ENCODE assay signal across 15 cellular contexts in genomic region chr4:114364857-114365256, GRCh38.
DNase-seq lines count a peak whose midpoint lies in the region; ATAC-seq and TF ChIP-seq lines count a peak whose summit lies in the region.
"Had no signal": no experiment of that assay in that cellular context is flagged by ENCODE, and none has a peak within 500 bp of the region (broad histone marks: within the 10 kb centered on the region; RNA-seq: fewer than 3 reads in every experiment).

No MANE protein-coding gene starts in this region.

- H3K18ac ChIP-seq in trophoblast cell (ENCODE audit: low read length) = no peak overlapping the region

- H3K27ac ChIP-seq in foreskin keratinocyte (no peak overlapping the region), trophoblast cell (ENCODE audit: low read depth, low read length) (peak overlapping the region; percentile 53), A673 (ENCODE audit: low read depth, low read length, poor library complexity, severe bottlenecking) (no peak overlapping the region)
- H3K27ac ChIP-seq: gastrocnemius medialis, PC-9 had no signal

- no peak overlapping the region for H3K9ac ChIP-seq in trophoblast cell (ENCODE audit: low read length)

- no CpG with 5 or more reads among the region's 1 CpG for WGBS in trophoblast cell (ENCODE audit: extremely low coverage, insufficient coverage, insufficient read length)

- H3K79me2 ChIP-seq in trophoblast cell (ENCODE audit: control insufficient read depth, insufficient read depth, low read length, poor library complexity) = no peaks in the 10 kb centered on the region

- CTCF ChIA-PET in A673 (lab: Charles Lee) = no interaction called here

- DNase-seq in ELR (ENCODE audit: low read depth) (peak; percentile 73), foreskin keratinocyte (peak in 1 of 2 donors; percentile 52), trophoblast cell (peak in 1 of 2 donors; percentile 63), A673 (ENCODE audit: low spot score) (no peak), GM19240 (ENCODE audit: insufficient read length, low spot score) (no peak)
- DNase-seq: activated T-cell treated with anti-CD3 and anti-CD28 coated beads, Interleukin-2, amount 50 U/mL, for 24 hours; caudate nucleus; gastrocnemius medialis; KBM-7; NCI-H2081 treated with DMSO at 0.1 percent for 48 hours had no signal

- no peak overlapping the region for H3K4ac ChIP-seq in trophoblast cell (ENCODE audit: low read depth, low read length)

- intact Hi-C loops in A673 (cut with micrococcal nuclease; ENCODE audit: unreplicated experiment) = no loop called here

- H3K14ac ChIP-seq in trophoblast cell (ENCODE audit: low read length) = no peak overlapping the region

- no peak overlapping the region for H2BK5ac ChIP-seq in trophoblast cell (ENCODE audit: low read depth, low read length, poor library complexity)

- BruUV-seq in A673 (replicated peaks; lab: Mats Ljungman, UMichigan) = no TSS peak

- no peak overlapping the region for H4K12ac ChIP-seq in trophoblast cell (ENCODE audit: low read depth, low read length)

- H3K4me2 ChIP-seq in trophoblast cell (ENCODE audit: low read length) = no peak overlapping the region
- H3K4me2 ChIP-seq: PC-9 had no signal

- ATAC-seq in SK-N-SH treated with all-trans-retinoic acid at 6 μM for 48 hours = peak; percentile 94
- peak; percentile 23 for ATAC-seq in foreskin keratinocyte
- no peak for ATAC-seq in HG03159 (IDR thresholded peaks at IDR 0.05; ENCODE audit: unreplicated experiment)
- ATAC-seq in GM18498 (IDR thresholded peaks at IDR 0.05; ENCODE audit: unreplicated experiment) = no peak
- ATAC-seq: gastrocnemius medialis; stimulated activated effector memory CD8-positive, alpha-beta T cell treated with anti-CD3 and anti-CD28 coated beads, Interleukin-12 subunit alpha, Interleukin-12 subunit beta, amount 100 ng/mL, for 72 hours had no signal

- no peak overlapping the region for H3K23ac ChIP-seq in trophoblast cell (ENCODE audit: low read length)

- H4K8ac ChIP-seq in trophoblast cell (ENCODE audit: low read depth, low read length) = no peak overlapping the region

- POLR2A ChIA-PET in A673 (lab: Charles Lee; ENCODE audit: low non-redundant PET) = no interaction called here

- no peak overlapping the region for H2AFZ ChIP-seq in trophoblast cell (ENCODE audit: insufficient read depth, low read length, poor library complexity)
- H2AFZ ChIP-seq: PC-9 had no signal

- H4K91ac ChIP-seq in trophoblast cell (ENCODE audit: low read depth, low read length) = no peak overlapping the region

- no peak overlapping the region for H2AK5ac ChIP-seq in trophoblast cell (ENCODE audit: low read length)

- peaks cover 5% of the 10 kb centered on the region for H3K4me1 ChIP-seq in foreskin keratinocyte
- H3K4me1 ChIP-seq in trophoblast cell (ENCODE audit: control insufficient read depth in 1 of 2, insufficient read depth in 2 of 2, low read length in 2 of 2) = no peaks in the 10 kb centered on the region
- H3K4me1 ChIP-seq in A673 (ENCODE audit: insufficient read depth, low read length, poor library complexity, severe bottlenecking) = no peaks in the 10 kb centered on the region
- H3K4me1 ChIP-seq: gastrocnemius medialis had no signal

- H2BK12ac ChIP-seq in trophoblast cell (ENCODE audit: low read length) = no peak overlapping the region

- no peaks in the 10 kb centered on the region for H3K27me3 ChIP-seq in foreskin keratinocyte
- no peaks in the 10 kb centered on the region for H3K27me3 ChIP-seq in trophoblast cell (ENCODE audit: insufficient read depth, low read length)
- no peaks in the 10 kb centered on the region for H3K27me3 ChIP-seq in A673 (replicated peaks; ENCODE audit: insufficient read depth, low read depth, low read length, poor library complexity)
- H3K27me3 ChIP-seq: gastrocnemius medialis had no signal

- H3K9me3 ChIP-seq in trophoblast cell (ENCODE audit: insufficient read depth, low read depth, low read length) (no peaks in the 10 kb centered on the region), A673 (ENCODE audit: low read depth, low read length, poor library complexity, severe bottlenecking) (no peaks in the 10 kb centered on the region)
- H3K9me3 ChIP-seq: gastrocnemius medialis had no signal

- H3K79me1 ChIP-seq in trophoblast cell (ENCODE audit: low read length) = no peaks in the 10 kb centered on the region

- H3K4me3 ChIP-seq in trophoblast cell (ENCODE audit: low read depth, low read length) = no peak overlapping the region
- H3K4me3 ChIP-seq in A673 (ENCODE audit: low read depth, low read length, poor library complexity, severe bottlenecking) = no peak overlapping the region
- H3K4me3 ChIP-seq: gastrocnemius medialis, PC-9 had no signal

- TF ChIP-seq CTCF in foreskin keratinocyte (conservative IDR thresholded peaks at IDR 0.05) (no peak), A673 (conservative IDR thresholded peaks at IDR 0.05; ENCODE audit: low read depth, low read length) (no peak)

- H2BK120ac ChIP-seq in trophoblast cell (ENCODE audit: insufficient read depth, low read length, poor library complexity) = peak overlapping the region; percentile 76

- no peaks in the 10 kb centered on the region for H3K36me3 ChIP-seq in trophoblast cell (ENCODE audit: control insufficient read depth in 1 of 2, insufficient read depth in 2 of 2, low read length in 2 of 2)
- H3K36me3 ChIP-seq in A673 (ENCODE audit: insufficient read depth, low read length, poor library complexity, severe bottlenecking) = no peaks in the 10 kb centered on the region
- H3K36me3 ChIP-seq: gastrocnemius medialis had no signal

TF ChIP-seq in SK-N-SH treated with all-trans-retinoic acid at 6 μM for 48 hours, 23 proteins besides CTCF, POLR2A, EP300 and RAD21:
- TF ChIP-seq ISL1 (CRISPR knock-in tag; IDR thresholded peaks at IDR 0.05) (peak; percentile 70), CSDC2 (CRISPR knock-in tag; IDR thresholded peaks at IDR 0.05) (0 out of 2 replicates have a peak, but pooled peaks have one; percentile 35), CREB5 (CRISPR knock-in tag; IDR thresholded peaks at IDR 0.05; ENCODE audit: low read depth) (peak; percentile 47; the same call in 1 of the 2 replicates), OSR1 (CRISPR knock-in tag; IDR thresholded peaks at IDR 0.05) (no peak)

Comparison
In these comparisons a context has a peak if more than half of its experiments do, and no peak if none do; other contexts are left out.
1. ATAC-seq: peak in SK-N-SH treated with all-trans-retinoic acid at 6 μM for 48 hours (single experiment) and foreskin keratinocyte (single experiment); none in HG03159 (single experiment) and GM18498 (single experiment).